ENCODE assay signal across 26 cellular contexts in genomic region chr2:238151628-238152235, GRCh38. TPM values are rescaled to one million over a fixed set of nuclear protein-coding genes. Genes with fewer than 3 reads are reported as not detected.
DNase-seq lines count a peak whose midpoint lies in the region; ATAC-seq and TF ChIP-seq lines count a peak whose summit lies in the region.
"Had no signal": no experiment of that assay in that cellular context is flagged by ENCODE, and none has a peak within 500 bp of the region (broad histone marks: within the 10 kb centered on the region; RNA-seq: fewer than 3 reads in every experiment).

No MANE protein-coding gene starts in this region.

- no peak overlapping the region for H2AFZ ChIP-seq in smooth muscle cell (ENCODE audit: low read depth)

- intact Hi-C loops in mucosa of descending colon (cut with DNase I, micrococcal nuclease), result no loop called here

- H3K36me3 ChIP-seq in BLaER1, result no peaks in the 10 kb centered on the region
- no peaks in the 10 kb centered on the region for H3K36me3 ChIP-seq in H7 (replicated peaks; ENCODE audit: control insufficient read depth, insufficient read depth, low read length)
- H3K36me3 ChIP-seq in mesendoderm (ENCODE audit: control insufficient read depth, insufficient read depth, low read length), result no peaks in the 10 kb centered on the region
- no peaks in the 10 kb centered on the region for H3K36me3 ChIP-seq in mucosa of descending colon (ENCODE audit: low read depth)
- H3K36me3 ChIP-seq in smooth muscle cell (ENCODE audit: low read depth), result no peaks in the 10 kb centered on the region
- H3K36me3 ChIP-seq: SJSA1 had no signal

- H3K4me3 Mint-ChIP-seq in WTC11, result no peak overlapping the region
- H3K4me3 Mint-ChIP-seq: CD4-positive, alpha-beta memory T cell; T-cell had no signal

- H3K27me3 ChIP-seq in BLaER1 (no peaks in the 10 kb centered on the region), H7 (ENCODE audit: control insufficient read depth, insufficient read depth, low read length) (no peaks in the 10 kb centered on the region), mesendoderm (ENCODE audit: insufficient read depth, low read length, poor library complexity) (no peaks in the 10 kb centered on the region), smooth muscle cell (ENCODE audit: low read depth) (no peaks in the 10 kb centered on the region)
- H3K27me3 ChIP-seq: SJSA1 had no signal

- WGBS in mesendoderm (ENCODE audit: extremely low coverage, insufficient coverage, low lambda C conversion rate), result no CpG with 5 or more reads among the region's 16 CpGs
- 89% methylated on average over 14 of the region's 16 CpGs for WGBS in smooth muscle cell (ENCODE audit: low lambda C conversion rate)

- H3K4me3 ChIP-seq in BLaER1, result no peak overlapping the region
- H3K4me3 ChIP-seq in H7 (ENCODE audit: insufficient read depth, low read depth, low read length), result no peak overlapping the region
- H3K4me3 ChIP-seq in mesendoderm (ENCODE audit: low read length), result no peak overlapping the region
- no peak overlapping the region for H3K4me3 ChIP-seq in mucosa of descending colon
- H3K4me3 ChIP-seq in smooth muscle cell, result no peak overlapping the region
- H3K4me3 ChIP-seq: GM12878, K562, SJSA1 had no signal

- no peak overlapping the region for H3K27ac Mint-ChIP-seq in WTC11
- H3K27ac Mint-ChIP-seq: CD4-positive, alpha-beta memory T cell; T-cell had no signal

- H3K27ac ChIP-seq in BLaER1, result no peak overlapping the region
- H3K27ac ChIP-seq in mesendoderm (ENCODE audit: low read depth, low read length), result no peak overlapping the region
- no peak overlapping the region for H3K27ac ChIP-seq in smooth muscle cell (ENCODE audit: low read depth)
- H3K27ac ChIP-seq: SJSA1 had no signal

- H3K18ac ChIP-seq in mesendoderm (ENCODE audit: low read length), result no peak overlapping the region

- H3K4me1 ChIP-seq in BLaER1, result peaks cover 45% of the 10 kb centered on the region
- no peaks in the 10 kb centered on the region for H3K4me1 ChIP-seq in mesendoderm (ENCODE audit: control insufficient read depth, low read depth, low read length)
- H3K4me1 ChIP-seq in mucosa of descending colon (ENCODE audit: low read depth), result no peaks in the 10 kb centered on the region
- H3K4me1 ChIP-seq in smooth muscle cell (ENCODE audit: low read depth), result no peaks in the 10 kb centered on the region
- H3K4me1 ChIP-seq: SJSA1 had no signal

- no peak overlapping the region for H2BK120ac ChIP-seq in mesendoderm (ENCODE audit: low read depth, low read length)

- H2AK5ac ChIP-seq in mesendoderm (ENCODE audit: low read length), result no peak overlapping the region

- no peaks in the 10 kb centered on the region for H3K36me3 Mint-ChIP-seq in WTC11
- H3K36me3 Mint-ChIP-seq: CD4-positive, alpha-beta memory T cell; T-cell had no signal

- H2BK5ac ChIP-seq in mesendoderm (ENCODE audit: low read length), result no peak overlapping the region

- no peak overlapping the region for H3K4ac ChIP-seq in mesendoderm (ENCODE audit: low read depth, low read length)

- CTCF ChIA-PET in WTC11 (lab: Charles Lee), result interaction anchor here (0.6 to 5.8 kb wide), 14 partner anchors 10 to 330 kb away, joined by 3 to 36 read pairs (median 4); no protein-coding TSS in a partner anchor

- 0 out of 2 replicates have a peak, but pooled peaks cover 7% of the 10 kb centered on the region for H3K4me1 Mint-ChIP-seq in WTC11
- H3K4me1 Mint-ChIP-seq: CD4-positive, alpha-beta memory T cell; T-cell had no signal

- H3K9ac ChIP-seq in BLaER1 (no peak overlapping the region), mesendoderm (ENCODE audit: low read length) (no peak overlapping the region), smooth muscle cell (ENCODE audit: low read depth) (no peak overlapping the region)

- no peaks in the 10 kb centered on the region for H3K79me1 ChIP-seq in mesendoderm (ENCODE audit: low read length)

- no peak overlapping the region for H4K8ac ChIP-seq in mesendoderm (ENCODE audit: low read depth, low read length)

- ATAC-seq in WTC11 (peak; percentile 68), HG02938 (IDR thresholded peaks at IDR 0.05; ENCODE audit: unreplicated experiment) (no peak), mucosa of descending colon (no peak)
- ATAC-seq: GM12878, K562, PC-3, T-cell had no signal

- no peak for TF ChIP-seq CTCF in WTC11 (IDR thresholded peaks at IDR 0.05)
- TF ChIP-seq CTCF in mucosa of descending colon (IDR thresholded peaks at IDR 0.05), result no peak
- TF ChIP-seq CTCF in smooth muscle cell (IDR thresholded peaks at IDR 0.05; ENCODE audit: borderline replicate concordance, insufficient read depth, poor library complexity, severe bottlenecking), result no peak

- peaks cover 8% of the 10 kb centered on the region for H3K9me3 Mint-ChIP-seq in WTC11
- H3K9me3 Mint-ChIP-seq: T-cell had no signal

- POLR2A ChIA-PET in WTC11 (lab: Charles Lee), result no interaction called here

- H3K27me3 Mint-ChIP-seq in WTC11 (ENCODE audit: low read depth), result no peaks in the 10 kb centered on the region
- H3K27me3 Mint-ChIP-seq: CD4-positive, alpha-beta memory T cell; T-cell had no signal

- H3F3A ChIP-seq in smooth muscle cell (ENCODE audit: low read depth), result no peaks in the 10 kb centered on the region

- no peak overlapping the region for H4K5ac ChIP-seq in mesendoderm (ENCODE audit: low read length)

- H3K79me2 ChIP-seq in mesendoderm (ENCODE audit: control insufficient read depth, insufficient read depth, low read length), result no peaks in the 10 kb centered on the region
- H3K79me2 ChIP-seq in smooth muscle cell (ENCODE audit: low read depth), result no peaks in the 10 kb centered on the region

- H4K20me1 ChIP-seq in BLaER1, result no peaks in the 10 kb centered on the region
- H4K20me1 ChIP-seq in smooth muscle cell (ENCODE audit: low read depth), result no peaks in the 10 kb centered on the region

- H3K4me2 ChIP-seq in BLaER1 (peak overlapping the region; percentile 36), mesendoderm (ENCODE audit: low read length) (no peak overlapping the region), smooth muscle cell (no peak overlapping the region)

- H3K23ac ChIP-seq in mesendoderm (ENCODE audit: low read length), result no peak overlapping the region

- peak; percentile 85 for DNase-seq in H7
- no peak for DNase-seq in WTC11 (ENCODE audit: low spot score)
- DNase-seq in mesendoderm, result peak; percentile 37
- DNase-seq in mucosa of descending colon, result no peak
- DNase-seq in smooth muscle cell (lab: John Stamatoyannopoulos, UW; ENCODE audit: unreplicated experiment), result no peak
- no peak for DNase-seq in islet precursor cell
- DNase-seq: C1 segment of cervical spinal cord; CD4-positive, alpha-beta memory T cell; COR-L47; GDM1; Kasumi-1; MV-4-11; NCI-H2029; NCI-H446; NCI-H524 treated with DMSO at 0.1 percent for 48 hours; NCI-H774; PC-3; T-cell had no signal

- peak overlapping the region; percentile 56 for H3K56ac ChIP-seq in mesendoderm (ENCODE audit: low read length)

- no peak overlapping the region for H2BK15ac ChIP-seq in mesendoderm (replicated peaks; ENCODE audit: low read depth)

- H3K9me3 ChIP-seq in BLaER1 (no peaks in the 10 kb centered on the region; the same call in 1 of the 2 replicates), mucosa of descending colon (no peaks in the 10 kb centered on the region), smooth muscle cell (replicated peaks; ENCODE audit: low read depth) (no peaks in the 10 kb centered on the region)
- H3K9me3 ChIP-seq: SJSA1 had no signal

TF ChIP-seq in WTC11, 78 proteins besides CTCF, POLR2A, EP300 and RAD21 (continues in another document):
- TF ChIP-seq ZBTB21 (CRISPR knock-in tag; IDR thresholded peaks at IDR 0.05; ENCODE audit: borderline replicate concordance), result no peak

RNA-seq across cellular contexts. Expression of gene ERFE, which starts 7.0 kb away (rescaled TPM):
- total RNA-seq in H7 (2014; rRNA removed; shearing (Covaris generic)), result 8.8 and 11.2 TPM in 2 replicates
- total RNA-seq in WTC11 (2021) (4.5 to 6.3 TPM (median 6.0 TPM) in 3 replicates), mucosa of descending colon (under 1 TPM; 0.38 to 0.58 (median 0.51) TPM), smooth muscle cell (0.13 TPM in 1 of 2 replicates, not detected in the other)
- polyA plus RNA-seq in mesendoderm (2013, experiment 1 of 2), result 0.39 TPM
- 0.41 TPM for polyA plus RNA-seq in mesendoderm (2013, experiment 2 of 2)
- polyA plus RNA-seq in smooth muscle cell, result 0.86 and 2.4 TPM in 2 replicates
- total RNA-seq: CD4-positive, alpha-beta memory T cell; GM12878; T-cell had no signal
- polyA plus RNA-seq: CD4-positive, alpha-beta memory T cell; GM12878 had no signal

RNA-seq across cellular contexts. Expression of gene KLHL30, which starts 13.3 kb away (rescaled TPM):
- 0.04 and 0.10 TPM in 2 replicates for total RNA-seq in H7 (2014; rRNA removed; shearing (Covaris generic))
- total RNA-seq in WTC11 (2021) (0.07 TPM in 1 of 3 replicates, not detected in the others), mucosa of descending colon (1 to 10 TPM in 1 of 3 donors, under 1 TPM in 2; 0.17 to 1.1 (median 0.24) TPM), smooth muscle cell (0.31 and 0.36 TPM in 2 replicates)
- polyA plus RNA-seq in mesendoderm (2013, experiment 1 of 2), result 0.03 TPM
- not detected for polyA plus RNA-seq in mesendoderm (2013, experiment 2 of 2)
- 0.17 TPM in 1 of 2 replicates, not detected in the other for polyA plus RNA-seq in smooth muscle cell
- total RNA-seq: CD4-positive, alpha-beta memory T cell; GM12878; M059J; PC-3; T-cell had no signal
- polyA plus RNA-seq: CD4-positive, alpha-beta memory T cell; K562 had no signal

RNA-seq across cellular contexts. Expression of gene ESPNL, which starts 51.6 kb away (rescaled TPM):
- 0.81 and 1.5 TPM in 2 replicates for total RNA-seq in H7 (2014; rRNA removed; shearing (Covaris generic))
- total RNA-seq in WTC11 (2021) (1.1 to 1.4 TPM (median 1.1 TPM) in 3 replicates), mucosa of descending colon (under 1 TPM; 0.23 to 0.63 (median 0.47) TPM), smooth muscle cell (0.04 and 0.31 TPM in 2 replicates)
- 0.46 TPM for polyA plus RNA-seq in mesendoderm (2013, experiment 1 of 2)
- polyA plus RNA-seq in mesendoderm (2013, experiment 2 of 2), result 0.50 TPM
- 0.71 TPM in 1 of 2 replicates, not detected in the other for polyA plus RNA-seq in smooth muscle cell
- total RNA-seq: A172, HT-29, M059J, PC-3 had no signal
- polyA plus RNA-seq: CD4-positive, alpha-beta memory T cell had no signal

RNA-seq across cellular contexts. Expression of gene ILKAP, which starts 51.8 kb away (rescaled TPM):
- 12.8 and 18.5 TPM in 2 replicates for total RNA-seq in H7 (2014; rRNA removed; shearing (Covaris generic))
- total RNA-seq in WTC11 (2021), result 26.4 to 32.7 TPM (median 26.7 TPM) in 3 replicates
- 25.4 TPM for polyA plus RNA-seq in mesendoderm (2013, experiment 1 of 2)
- 25.4 TPM for polyA plus RNA-seq in mesendoderm (2013, experiment 2 of 2)
- total RNA-seq in mucosa of descending colon, result 10 to 100 TPM; 33.2 to 55.7 (median 39.9) TPM
- total RNA-seq in smooth muscle cell, result 11.0 and 12.0 TPM in 2 replicates
- 21.9 and 23.3 TPM in 2 replicates for polyA plus RNA-seq in smooth muscle cell

Comparison
In these comparisons a context has a peak if more than half of its experiments do, and no peak if none do; other contexts are left out.
1. DNase-seq: peak in H7 (single experiment) and mesendoderm (single experiment); none in WTC11 (single experiment), mucosa of descending colon (0 of 3), smooth muscle cell (single experiment) and islet precursor cell (single experiment).